Comparison of ENCODE assay signal across 19 cellular contexts in the genomic region with DNA sequence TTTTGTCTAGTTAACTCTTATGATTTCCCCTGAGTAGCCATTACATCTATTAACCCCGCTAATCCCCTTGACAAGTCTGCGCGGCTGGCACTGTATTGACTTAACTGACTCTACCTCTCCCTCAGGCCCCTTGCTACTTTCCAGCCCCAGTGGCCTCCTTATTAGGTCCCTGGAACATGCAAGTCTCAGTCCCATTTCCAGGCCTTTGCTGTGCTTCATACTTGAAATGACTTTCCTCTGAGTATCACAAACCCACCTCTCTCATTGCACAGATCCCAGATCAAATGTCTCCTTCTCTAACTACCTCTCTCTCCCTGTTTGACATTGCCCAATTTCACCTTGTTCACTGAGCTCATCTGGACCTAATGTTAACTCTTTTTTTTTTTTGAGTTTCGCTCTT. TPM values are rescaled to one million over a fixed set of nuclear protein-coding genes. Genes with fewer than 3 reads are reported as not detected.
A peak's percentile ranks its signal among the peaks of the same experiment; 100 is the strongest.
DNase-seq lines count a peak whose midpoint lies in the region; ATAC-seq and TF ChIP-seq lines count a peak whose summit lies in the region.
"Had no signal": no experiment of that assay in that cellular context is flagged by ENCODE, and none has a peak within 500 bp of the region (broad histone marks: within the 10 kb centered on the region; RNA-seq: fewer than 3 reads in every experiment).

No MANE protein-coding gene starts in this region.

- H3K4me1 Mint-ChIP-seq in activated T-cell treated with anti-CD3 and anti-CD28 coated beads, Interleukin-2, amount 50 U/mL, for 24 hours (ENCODE audit: low read depth), result peaks cover 34% of the 10 kb centered on the region
- H3K4me1 Mint-ChIP-seq in activated CD4-positive, alpha-beta memory T cell treated with anti-CD3 and anti-CD28 coated beads for 36 hours (ENCODE audit: low read depth), result peaks cover 32% of the 10 kb centered on the region
- H3K4me1 Mint-ChIP-seq in endothelial cell (ENCODE audit: unreplicated experiment) (peaks cover 14% of the 10 kb centered on the region), progenitor cell of endocrine pancreas (ENCODE audit: low read depth) (peaks cover 28% of the 10 kb centered on the region)

- peak overlapping the region; percentile 92 for H3K4me3 Mint-ChIP-seq in activated T-cell treated with anti-CD3 and anti-CD28 coated beads, Interleukin-2, amount 50 U/mL, for 24 hours
- H3K4me3 Mint-ChIP-seq in activated CD4-positive, alpha-beta memory T cell treated with anti-CD3 and anti-CD28 coated beads for 36 hours, result peak overlapping the region; percentile 20
- H3K4me3 Mint-ChIP-seq in endothelial cell (ENCODE audit: unreplicated experiment), result peak overlapping the region; percentile 78
- peak overlapping the region; percentile 37 for H3K4me3 Mint-ChIP-seq in progenitor cell of endocrine pancreas (ENCODE audit: low read depth)

- intact Hi-C loops in activated CD4-positive, alpha-beta memory T cell treated with anti-CD3 and anti-CD28 coated beads for 36 hours (cut with micrococcal nuclease), result loop anchor here (10.0 kb wide), 1 partner anchor 1489 kb away; the partner anchor contains the start of gene ZNF665

- POLR2A ChIA-PET in activated CD4-positive, alpha-beta memory T cell treated with anti-CD3 and anti-CD28 coated beads for 36 hours (lab: Charles Lee), result interaction anchor here (0.7 kb wide), 1 partner anchor 386 kb away, joined by 3 read pairs; no protein-coding TSS in a partner anchor

- TF ChIP-seq CTCF in endothelial cell (IDR thresholded peaks at IDR 0.05; ENCODE audit: unreplicated experiment), result no peak
- no peak for TF ChIP-seq CTCF in progenitor cell of endocrine pancreas (IDR thresholded peaks at IDR 0.05; ENCODE audit: unreplicated experiment)

- H3K27me3 Mint-ChIP-seq in activated T-cell treated with anti-CD3 and anti-CD28 coated beads, Interleukin-2, amount 50 U/mL, for 24 hours, result peaks cover 11% of the 10 kb centered on the region
- H3K27me3 Mint-ChIP-seq in activated CD4-positive, alpha-beta memory T cell treated with anti-CD3 and anti-CD28 coated beads for 36 hours, result peaks cover 8% of the 10 kb centered on the region
- H3K27me3 Mint-ChIP-seq in endothelial cell (ENCODE audit: unreplicated experiment), result peaks cover 16% of the 10 kb centered on the region
- H3K27me3 Mint-ChIP-seq in progenitor cell of endocrine pancreas, result peaks cover 19% of the 10 kb centered on the region

- no peak for DNase-seq in activated T-cell treated with anti-CD3 and anti-CD28 coated beads, Interleukin-2, amount 50 U/mL, for 24 hours
- DNase-seq in activated T-cell treated with anti-CD3 and anti-CD28 coated beads, Interleukin-2, amount 50 U/mL, for 48 hours, result no peak
- DNase-seq in activated CD4-positive, alpha-beta memory T cell treated with anti-CD3 and anti-CD28 coated beads for 36 hours, result no peak
- DNase-seq in endothelial cell (ENCODE audit: low spot score) (no peak), progenitor cell of endocrine pancreas (ENCODE audit: low spot score, unreplicated experiment) (no peak), DMS 273 (lab: John Stamatoyannopoulos, UW; ENCODE audit: unreplicated experiment) (no peak), AG08395 (ENCODE audit: low spot score) (no peak)
- DNase-seq: amygdala; gastrocnemius medialis; GF-D8; MM.1S; NCI-H1694 treated with DMSO at 0.1 percent for 48 hours; NCI-H524 treated with DMSO at 0.1 percent for 48 hours; stimulated activated CD8-positive, alpha-beta memory T cell treated with anti-CD3 and anti-CD28 coated beads, Interleukin-4, amount 100 ng/mL, for 48 hours; upper lobe of left lung had no signal

- peak overlapping the region; percentile 98 for H3K27ac Mint-ChIP-seq in activated T-cell treated with anti-CD3 and anti-CD28 coated beads, Interleukin-2, amount 50 U/mL, for 24 hours
- H3K27ac Mint-ChIP-seq in activated CD4-positive, alpha-beta memory T cell treated with anti-CD3 and anti-CD28 coated beads for 36 hours, result no peak overlapping the region
- H3K27ac Mint-ChIP-seq in endothelial cell (ENCODE audit: unreplicated experiment), result no peak overlapping the region
- peak overlapping the region; percentile 45 for H3K27ac Mint-ChIP-seq in progenitor cell of endocrine pancreas

- peaks cover 30% of the 10 kb centered on the region for H3K36me3 Mint-ChIP-seq in activated T-cell treated with anti-CD3 and anti-CD28 coated beads, Interleukin-2, amount 50 U/mL, for 24 hours (ENCODE audit: low read depth)
- H3K36me3 Mint-ChIP-seq in activated CD4-positive, alpha-beta memory T cell treated with anti-CD3 and anti-CD28 coated beads for 36 hours, result peaks cover 28% of the 10 kb centered on the region
- H3K36me3 Mint-ChIP-seq in endothelial cell (ENCODE audit: low read depth, unreplicated experiment), result peaks cover 27% of the 10 kb centered on the region
- H3K36me3 Mint-ChIP-seq in progenitor cell of endocrine pancreas (ENCODE audit: insufficient read depth), result peaks cover 21% of the 10 kb centered on the region

- no peaks in the 10 kb centered on the region for H3K9me3 Mint-ChIP-seq in activated T-cell treated with anti-CD3 and anti-CD28 coated beads, Interleukin-2, amount 50 U/mL, for 24 hours
- H3K9me3 Mint-ChIP-seq in activated CD4-positive, alpha-beta memory T cell treated with anti-CD3 and anti-CD28 coated beads for 36 hours, result no peaks in the 10 kb centered on the region
- no peaks in the 10 kb centered on the region for H3K9me3 Mint-ChIP-seq in endothelial cell (ENCODE audit: unreplicated experiment)
- no peaks in the 10 kb centered on the region for H3K9me3 Mint-ChIP-seq in progenitor cell of endocrine pancreas (ENCODE audit: low read depth)

- no peak for ATAC-seq in GM18520 (IDR thresholded peaks at IDR 0.05; ENCODE audit: unreplicated experiment)
- ATAC-seq: gastrocnemius medialis, right lobe of liver had no signal

- CTCF ChIA-PET in activated CD4-positive, alpha-beta memory T cell treated with anti-CD3 and anti-CD28 coated beads for 36 hours (lab: Charles Lee), result no interaction called here

RNA-seq across cellular contexts. Expression of gene SPACA6, which starts 13.2 kb away (rescaled TPM):
- total RNA-seq in activated CD4-positive, alpha-beta memory T cell treated with anti-CD3 and anti-CD28 coated beads for 36 hours, result 10 to 100 TPM in 1 of 2 experiments, 1 to 10 TPM in 1; 10.0 to 14.2 TPM
- total RNA-seq in endothelial cell (ENCODE audit: unreplicated experiment), result 12.9 TPM
- 28.9 and 32.3 TPM in 2 replicates for total RNA-seq in progenitor cell of endocrine pancreas

RNA-seq across cellular contexts. Expression of gene HAS1, which starts 17.5 kb away (rescaled TPM):
- total RNA-seq in activated CD4-positive, alpha-beta memory T cell treated with anti-CD3 and anti-CD28 coated beads for 36 hours, result not detected
- total RNA-seq in endothelial cell (ENCODE audit: unreplicated experiment) (not detected), progenitor cell of endocrine pancreas (not detected in 2 replicates)
- total RNA-seq: H1, right lobe of liver, SJSA1 had no signal

RNA-seq across cellular contexts. Expression of gene FPR1, which starts 45.4 kb away (rescaled TPM):
- total RNA-seq in activated CD4-positive, alpha-beta memory T cell treated with anti-CD3 and anti-CD28 coated beads for 36 hours, result not detected
- total RNA-seq in endothelial cell (ENCODE audit: unreplicated experiment) (0.67 TPM), progenitor cell of endocrine pancreas (not detected in 2 replicates)
- total RNA-seq: H1, SJSA1 had no signal

RNA-seq across cellular contexts. Expression of gene FPR2, which starts 54.7 kb away (rescaled TPM):
- total RNA-seq in activated CD4-positive, alpha-beta memory T cell treated with anti-CD3 and anti-CD28 coated beads for 36 hours, result not detected
- 0.74 TPM for total RNA-seq in endothelial cell (ENCODE audit: unreplicated experiment)
- not detected in 2 replicates for total RNA-seq in progenitor cell of endocrine pancreas
- total RNA-seq: H1, SJSA1 had no signal

RNA-seq across cellular contexts. Expression of gene SIGLEC14, which starts 59.7 kb away (rescaled TPM):
- not detected for total RNA-seq in activated CD4-positive, alpha-beta memory T cell treated with anti-CD3 and anti-CD28 coated beads for 36 hours
- total RNA-seq in endothelial cell (ENCODE audit: unreplicated experiment), result 0.21 TPM
- not detected in 2 replicates for total RNA-seq in progenitor cell of endocrine pancreas
- total RNA-seq: H1, SJSA1 had no signal

Comparison
In these comparisons a context has a peak if more than half of its experiments do, and no peak if none do; other contexts are left out.
1. H3K27ac Mint-ChIP-seq: peak in activated T-cell treated with anti-CD3 and anti-CD28 coated beads, Interleukin-2, amount 50 U/mL, for 24 hours (single experiment) and progenitor cell of endocrine pancreas (single experiment); none in activated CD4-positive, alpha-beta memory T cell treated with anti-CD3 and anti-CD28 coated beads for 36 hours (single experiment) and endothelial cell (single experiment).
2. H3K4me3 Mint-ChIP-seq: peak in every context shown above with its lines; median percentile 92 in activated T-cell treated with anti-CD3 and anti-CD28 coated beads, Interleukin-2, amount 50 U/mL, for 24 hours; 78 in endothelial cell; 37 in progenitor cell of endocrine pancreas; 20 in activated CD4-positive, alpha-beta memory T cell treated with anti-CD3 and anti-CD28 coated beads for 36 hours.